29 cellular contexts compared by ENCODE assay signal in the genomic region with DNA sequence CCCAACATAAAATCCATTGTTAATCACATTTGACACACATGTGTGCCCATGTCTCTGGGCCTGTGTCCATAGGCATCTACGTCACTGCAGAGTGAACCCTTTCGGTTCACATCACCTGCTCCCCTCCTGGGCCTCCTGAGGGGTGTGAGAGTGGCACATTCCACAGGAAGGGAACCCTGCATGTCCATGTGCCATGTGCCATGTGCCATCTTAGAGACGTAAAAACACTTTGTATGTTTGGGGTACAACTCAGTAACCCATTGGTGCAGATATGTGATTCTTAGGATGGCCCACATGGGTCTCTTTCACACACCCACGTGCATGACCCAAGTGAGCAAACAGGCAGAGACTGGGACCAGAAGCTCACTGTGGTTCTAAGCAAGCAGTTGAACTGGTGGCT.
"Had no signal": no experiment of that assay in that cellular context is flagged by ENCODE, and none has a peak within 500 bp of the region (broad histone marks: within the 10 kb centered on the region; RNA-seq: fewer than 3 reads in every experiment).

No MANE protein-coding gene starts in this region.

- H3K36me3 ChIP-seq: ovary, spleen, stomach, thoracic aorta, thyroid gland, tibial nerve, upper lobe of left lung, vagina had no signal

- H3K27ac ChIP-seq: ovary, parathyroid adenoma, psoas muscle, skin epidermis, spleen, stomach, thoracic aorta, thyroid gland, tibial nerve, upper lobe of left lung, vagina had no signal

- H3K27me3 ChIP-seq: ovary, spleen, stomach, thyroid gland, tibial nerve, upper lobe of left lung, vagina had no signal

- H3K4me1 ChIP-seq: parathyroid adenoma, psoas muscle, vagina had no signal

- H3K79me2 ChIP-seq: parathyroid adenoma had no signal

- H3K9me3 ChIP-seq: ovary, thoracic aorta, thyroid gland, vagina had no signal

- ATAC-seq: naive thymus-derived CD8-positive, alpha-beta T cell; natural killer cell treated with Interleukin-12 subunit alpha and Interleukin-12 subunit beta and Interleukin-15 and Interleukin-18, amount 100 ng/mL, for 72 hours; psoas muscle; right cardiac atrium; sciatic nerve; stimulated activated naive B cell treated with anti-CD40 and anti-IgM and Interleukin-4, amounts not matched to agents 10 μg/mL and 1 μg/mL and 100 μg/mL, for 72 hours had no signal

- H3K4me3 ChIP-seq: ovary, psoas muscle, skin epidermis, smooth muscle cell, spleen, stomach, thoracic aorta, thyroid gland, tibial nerve, upper lobe of left lung, vagina had no signal

- FAIRE-seq: urothelium cell line had no signal

- H2AFZ ChIP-seq: parathyroid adenoma had no signal

- H3K4me2 ChIP-seq: smooth muscle cell had no signal

- H3K9ac ChIP-seq: parathyroid adenoma had no signal

- DNase-seq: naive B cell; naive thymus-derived CD8-positive, alpha-beta T cell; nephron progenitor cell; occipital lobe; ovary; posterior cingulate gyrus; psoas muscle; right cardiac atrium; spleen; stimulated activated CD4-positive, alpha-beta T cell treated with anti-CD3 and anti-CD28 coated beads, Interleukin-12 subunit alpha, Interleukin-12 subunit beta, amount 100 ng/mL, for 4 hours; stimulated activated CD4-positive, alpha-beta T cell treated with anti-CD3 and anti-CD28 coated beads, Interleukin-1b, Interleukin-23, amount 100 ng/mL, for 48 hours; stimulated activated CD4-positive, alpha-beta T cell treated with anti-CD3 and anti-CD28 coated beads, Interleukin-4, amount 100 ng/mL, for 1 hour; stimulated activated CD4-positive, alpha-beta T cell treated with anti-CD3 and anti-CD28 coated beads, Interleukin-4, amount 100 ng/mL, for 4 hours; stimulated activated CD8-positive, alpha-beta memory T cell treated with anti-CD3 and anti-CD28 coated beads, Interleukin-4, amount 100 ng/mL, for 48 hours; stimulated activated naive B cell treated with anti-CD40 and anti-IgM and Interleukin-4, amounts not matched to agents 10 μg/mL and 1 μg/mL and 100 μg/mL, for 72 hours; stimulated activated naive CD4-positive, alpha-beta T cell treated with Interleukin-2 at 50 U/mL for 16 hours; stomach; thyroid gland; trophoblast cell; upper lobe of left lung had no signal
